ENCODE assay signal across 8 cellular contexts in the genomic region with DNA sequence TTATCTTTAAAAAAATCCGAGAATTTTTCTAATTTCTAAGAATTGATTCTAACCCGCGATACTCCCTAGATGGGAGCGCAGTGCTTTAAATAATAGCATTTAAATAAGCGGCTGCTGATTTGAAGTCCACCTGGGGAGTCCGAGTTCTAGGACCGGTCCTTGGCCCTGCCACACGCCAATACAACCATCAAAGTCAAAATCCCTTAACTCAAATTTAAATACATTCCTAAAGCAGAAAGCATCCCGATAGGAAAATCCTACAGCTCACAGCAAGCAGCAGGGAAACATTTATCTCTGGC. TPM values are rescaled to one million over a fixed set of nuclear protein-coding genes. Genes with fewer than 3 reads are reported as not detected.
DNase-seq lines count a peak whose midpoint lies in the region; TF ChIP-seq lines count a peak whose summit lies in the region.

No MANE protein-coding gene starts in this region.

- H3K4me3 Mint-ChIP-seq in Calu3 (ENCODE audit: low read depth, unreplicated experiment) (peak overlapping the region; percentile 85), endothelial cell (ENCODE audit: unreplicated experiment) (peak overlapping the region; percentile 98), osteocyte (ENCODE audit: unreplicated experiment) (peak overlapping the region; percentile 100)

- peak overlapping the region; percentile 97 for H3K27ac Mint-ChIP-seq in Calu3 (ENCODE audit: unreplicated experiment)
- H3K27ac Mint-ChIP-seq in endothelial cell (ENCODE audit: unreplicated experiment), result peak overlapping the region; percentile 99
- H3K27ac Mint-ChIP-seq in osteocyte (ENCODE audit: unreplicated experiment), result peak overlapping the region; percentile 93

- CTCF ChIA-PET in Calu3 (lab: Charles Lee), result interaction anchor here (0.6 to 3.9 kb wide), 24 partner anchors 10 to 1305 kb away, joined by 3 to 80 read pairs (median 4); a partner anchor contains a TSS

- H3K27me3 Mint-ChIP-seq in Calu3 (ENCODE audit: unreplicated experiment), result no peaks in the 10 kb centered on the region
- peaks cover 7% of the 10 kb centered on the region for H3K27me3 Mint-ChIP-seq in endothelial cell (ENCODE audit: unreplicated experiment)
- no peaks in the 10 kb centered on the region for H3K27me3 Mint-ChIP-seq in osteocyte (ENCODE audit: unreplicated experiment)

- no TSS peak for BruUV-seq in Calu3 (replicated peaks; lab: Mats Ljungman, UMichigan)

- H3K36me3 Mint-ChIP-seq in Calu3 (ENCODE audit: insufficient read depth, unreplicated experiment), result peaks cover 56% of the 10 kb centered on the region
- peaks cover 8% of the 10 kb centered on the region for H3K36me3 Mint-ChIP-seq in endothelial cell (ENCODE audit: low read depth, unreplicated experiment)
- H3K36me3 Mint-ChIP-seq in osteocyte (ENCODE audit: unreplicated experiment), result no peaks in the 10 kb centered on the region

- no peak for TF ChIP-seq CTCF in Calu3 (IDR thresholded peaks at IDR 0.05; ENCODE audit: unreplicated experiment)
- TF ChIP-seq CTCF in endothelial cell (IDR thresholded peaks at IDR 0.05; ENCODE audit: unreplicated experiment), result no peak
- TF ChIP-seq CTCF in osteocyte (IDR thresholded peaks at IDR 0.05), result no peak

- intact Hi-C loops in Calu3 (cut with micrococcal nuclease; ENCODE audit: unreplicated experiment), result loop anchor here (1.0 kb wide), 2 partner anchors 39 to 77 kb away; a partner anchor contains a TSS

- no peak for DNase-seq in Calu3
- peak; percentile 87 for DNase-seq in NCI-H69 (lab: John Stamatoyannopoulos, UW)
- DNase-seq in endothelial cell (ENCODE audit: low spot score), result peak; percentile 5
- no peak for DNase-seq in osteocyte (ENCODE audit: extremely low spot score, unreplicated experiment)
- no peak for DNase-seq in SW 1271 (lab: John Stamatoyannopoulos, UW)
- no peak for DNase-seq in effector CD8-positive, alpha-beta T cell (lab: John Stamatoyannopoulos, UW)
- DNase-seq in activated gamma-delta T cell (lab: John Stamatoyannopoulos, UW), result no peak
- DNase-seq in SW480 (ENCODE audit: low spot score), result no peak

- H3K9me3 Mint-ChIP-seq in Calu3 (ENCODE audit: low read depth, unreplicated experiment), result peaks cover 7% of the 10 kb centered on the region
- H3K9me3 Mint-ChIP-seq in endothelial cell (ENCODE audit: unreplicated experiment), result no peaks in the 10 kb centered on the region
- H3K9me3 Mint-ChIP-seq in osteocyte (ENCODE audit: unreplicated experiment), result no peaks in the 10 kb centered on the region

- peaks cover 65% of the 10 kb centered on the region for H3K4me1 Mint-ChIP-seq in Calu3 (ENCODE audit: low read depth, unreplicated experiment)
- peaks cover 35% of the 10 kb centered on the region for H3K4me1 Mint-ChIP-seq in endothelial cell (ENCODE audit: unreplicated experiment)
- peaks cover 59% of the 10 kb centered on the region for H3K4me1 Mint-ChIP-seq in osteocyte (ENCODE audit: unreplicated experiment)

RNA-seq across cellular contexts. Expression of a gene that starts 0.5 kb away (rescaled TPM):
- 170 and 201 TPM in 2 replicates for total RNA-seq in Calu3 (2022)
- 18.0 TPM for total RNA-seq in endothelial cell (ENCODE audit: unreplicated experiment)
- 15.8 and 18.9 TPM in 2 replicates for total RNA-seq in osteocyte

RNA-seq across cellular contexts. Expression of a gene that starts 39.2 kb away (rescaled TPM):
- total RNA-seq in Calu3 (2022), result 159 and 163 TPM in 2 replicates
- total RNA-seq in endothelial cell (ENCODE audit: unreplicated experiment), result 6.6 TPM
- total RNA-seq in osteocyte, result 6.7 and 8.1 TPM in 2 replicates

Comparison
In these comparisons a context has a peak if more than half of its experiments do, and no peak if none do; other contexts are left out.
1. DNase-seq: peak in NCI-H69 (single experiment) and endothelial cell (single experiment); none in Calu3 (single experiment), osteocyte (single experiment), SW 1271 (0 of 2), effector CD8-positive, alpha-beta T cell (single experiment), activated gamma-delta T cell (single experiment) and SW480 (single experiment).
2. RNA of a gene that starts 39.2 kb away (total RNA-seq): 159 to 163 TPM in Calu3; 6.7 to 8.1 TPM in osteocyte and 6.6 TPM in endothelial cell (single experiment); every median in the first group is over 10 times any median in the second.
3. Peak in every context shown above with its lines, with median percentiles within 50 percentile points of each other: H3K27ac Mint-ChIP-seq and H3K4me3 Mint-ChIP-seq.